ENCODE assay signal across 24 cellular contexts in genomic region chr22:28601915-28602314, GRCh38.
"Had no signal": no experiment of that assay in that cellular context is flagged by ENCODE, and none has a peak within 500 bp of the region (broad histone marks: within the 10 kb centered on the region; RNA-seq: fewer than 3 reads in every experiment).

No MANE protein-coding gene starts in this region.

- H3K9me3 ChIP-seq: heart right ventricle, lower lobe of right lung, ovary, right atrium auricular region, spleen, transverse colon, upper lobe of right lung, uterus had no signal

- H3K27ac Mint-ChIP-seq: naive thymus-derived CD8-positive, alpha-beta T cell; nephron; neural progenitor cell; progenitor cell of endocrine pancreas; stimulated activated effector memory CD8-positive, alpha-beta T cell treated with anti-CD3 and anti-CD28 coated beads, Interleukin-12 subunit alpha, Interleukin-12 subunit beta, amount 100 ng/mL, for 72 hours; stimulated activated naive CD8-positive, alpha-beta T cell treated with anti-CD3 and anti-CD28 coated beads, Interleukin-15, amount 100 ng/mL, for 72 hours had no signal

- ATAC-seq: heart right ventricle; left ventricle myocardium superior; lower lobe of right lung; naive thymus-derived CD8-positive, alpha-beta T cell; sciatic nerve; stimulated activated effector memory CD8-positive, alpha-beta T cell treated with anti-CD3 and anti-CD28 coated beads, Interleukin-12 subunit alpha, Interleukin-12 subunit beta, amount 100 ng/mL, for 72 hours; stimulated activated naive CD8-positive, alpha-beta T cell treated with anti-CD3 and anti-CD28 coated beads, Interleukin-15, amount 100 ng/mL, for 72 hours; upper lobe of right lung had no signal

- DNase-seq: heart right ventricle; islet precursor cell; left ventricle myocardium superior; lower lobe of right lung; mammary epithelial cell; mesenchymal stem cell; naive thymus-derived CD8-positive, alpha-beta T cell; ovary; spleen; stimulated activated CD4-positive, alpha-beta T cell treated with anti-CD3 and anti-CD28 coated beads, Interleukin-4, amount 100 ng/mL, for 24 hours; stimulated activated naive CD4-positive, alpha-beta T cell treated with Interleukin-2 at 50 U/mL for 16 hours; stimulated activated naive CD8-positive, alpha-beta T cell treated with anti-CD3 and anti-CD28 coated beads, Interleukin-15, amount 100 ng/mL, for 72 hours; substantia nigra; transverse colon; upper lobe of right lung; uterus had no signal

- H3K4me1 Mint-ChIP-seq: naive thymus-derived CD8-positive, alpha-beta T cell; stimulated activated effector memory CD8-positive, alpha-beta T cell treated with anti-CD3 and anti-CD28 coated beads, Interleukin-12 subunit alpha, Interleukin-12 subunit beta, amount 100 ng/mL, for 72 hours; stimulated activated naive CD8-positive, alpha-beta T cell treated with anti-CD3 and anti-CD28 coated beads, Interleukin-15, amount 100 ng/mL, for 72 hours had no signal

- H3K4me3 Mint-ChIP-seq: naive thymus-derived CD8-positive, alpha-beta T cell; nephron; neural progenitor cell; stimulated activated effector memory CD8-positive, alpha-beta T cell treated with anti-CD3 and anti-CD28 coated beads, Interleukin-12 subunit alpha, Interleukin-12 subunit beta, amount 100 ng/mL, for 72 hours; stimulated activated naive CD8-positive, alpha-beta T cell treated with anti-CD3 and anti-CD28 coated beads, Interleukin-15, amount 100 ng/mL, for 72 hours had no signal

- H3K36me3 ChIP-seq: heart right ventricle, lower lobe of right lung, neural progenitor cell, ovary, right atrium auricular region, spleen, transverse colon, upper lobe of right lung, uterus had no signal

- H3K4me1 ChIP-seq: heart right ventricle, right atrium auricular region, spleen, transverse colon, upper lobe of right lung, uterus had no signal

- H3K27me3 ChIP-seq: heart right ventricle, hepatocyte, neural progenitor cell, ovary, right atrium auricular region, spleen, transverse colon, upper lobe of right lung, uterus had no signal

- H3K4me3 ChIP-seq: heart right ventricle, hepatocyte, lower lobe of right lung, neural progenitor cell, ovary, right atrium auricular region, skin epidermis, spleen, transverse colon, upper lobe of right lung, uterus had no signal

- H3K9me3 Mint-ChIP-seq: naive thymus-derived CD8-positive, alpha-beta T cell; nephron; neural progenitor cell; stimulated activated effector memory CD8-positive, alpha-beta T cell treated with anti-CD3 and anti-CD28 coated beads, Interleukin-12 subunit alpha, Interleukin-12 subunit beta, amount 100 ng/mL, for 72 hours; stimulated activated naive CD8-positive, alpha-beta T cell treated with anti-CD3 and anti-CD28 coated beads, Interleukin-15, amount 100 ng/mL, for 72 hours had no signal

- H3K27ac ChIP-seq: heart right ventricle, hepatocyte, lower lobe of right lung, neural progenitor cell, ovary, right atrium auricular region, skin epidermis, spleen, transverse colon, upper lobe of right lung, uterus had no signal

- H3K27me3 Mint-ChIP-seq: progenitor cell of endocrine pancreas had no signal

- H3K36me3 Mint-ChIP-seq: naive thymus-derived CD8-positive, alpha-beta T cell; neural progenitor cell; stimulated activated effector memory CD8-positive, alpha-beta T cell treated with anti-CD3 and anti-CD28 coated beads, Interleukin-12 subunit alpha, Interleukin-12 subunit beta, amount 100 ng/mL, for 72 hours had no signal
